In the genomic region with DNA sequence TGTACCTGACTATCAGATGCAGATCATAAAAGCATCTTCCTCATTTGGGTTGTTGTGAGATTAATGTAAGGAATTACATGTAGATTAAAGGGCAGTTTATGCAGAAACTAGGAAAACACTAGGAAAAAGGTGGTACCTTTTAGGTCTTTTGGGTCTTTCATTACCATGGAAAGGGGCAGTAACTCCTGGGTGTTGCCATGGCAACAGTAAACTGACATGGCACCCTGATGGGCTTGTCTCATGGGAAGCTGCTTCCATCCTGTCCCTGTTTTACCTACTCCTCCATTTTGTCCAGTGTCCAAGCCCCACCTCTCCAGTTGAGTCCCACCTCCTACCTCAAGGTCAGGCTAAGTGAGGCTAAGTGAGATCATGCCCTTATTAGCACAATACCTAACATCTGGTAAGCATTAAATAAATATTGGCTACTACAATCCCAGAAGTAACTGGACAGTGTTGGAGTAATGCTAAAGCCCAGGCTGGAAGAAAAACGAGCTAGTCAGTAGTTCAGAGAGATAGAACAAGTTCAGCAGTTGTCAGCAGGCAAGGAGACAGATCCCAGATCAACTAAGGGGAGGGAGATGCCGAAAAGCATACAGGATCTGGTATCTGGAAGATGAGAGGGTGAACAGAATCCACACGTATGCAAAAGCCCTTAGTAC, we compare ENCODE assay signal across 35 cellular contexts.
DNase-seq lines count a peak whose midpoint lies in the region; ATAC-seq, FAIRE-seq and TF ChIP-seq lines count a peak whose summit lies in the region.
"Had no signal": no experiment of that assay in that cellular context is flagged by ENCODE, and none has a peak within 500 bp of the region (broad histone marks: within the 10 kb centered on the region; RNA-seq: fewer than 3 reads in every experiment).

No MANE protein-coding gene starts in this region.

- H4K91ac ChIP-seq in H9 (ENCODE audit: insufficient read length, low read depth, low read length): no peak overlapping the region

- no peak overlapping the region for H4K8ac ChIP-seq in H9 (replicated peaks; ENCODE audit: insufficient read length, low read depth, low read length)

- H3K4me3 Mint-ChIP-seq in H9: no peak overlapping the region
- H3K4me3 Mint-ChIP-seq: activated CD8-positive, alpha-beta T cell treated with anti-CD3 and anti-CD28 coated beads, Interleukin-2, amount 10 ng/mL, durations not matched to agents 7 days and 5 days; activated naive CD4-positive, alpha-beta T cell treated with anti-CD3 and anti-CD28 coated beads, Interleukin-2, amount 50 U/mL, for 24 hours; effector memory CD8-positive, alpha-beta T cell; stimulated activated effector memory CD8-positive, alpha-beta T cell treated with anti-CD3 and anti-CD28 coated beads, Interleukin-12 subunit alpha, Interleukin-12 subunit beta, amount 100 ng/mL, for 72 hours; T-helper 1 cell treated with Interleukin-12 subunit alpha and Interleukin-12 subunit beta and Interleukin-4 antibody, amounts not matched to agents 30 μg/mL and 1 μg/mL, for 36 hours; type B pancreatic cell had no signal

- H3K79me1 ChIP-seq in H9 (ENCODE audit: insufficient read depth, low read depth, low read length, poor library complexity, severe bottlenecking): no peaks in the 10 kb centered on the region

- H3K4me2 ChIP-seq in H9 (ENCODE audit: insufficient read depth, insufficient read length, low read length): no peak overlapping the region
- H3K4me2 ChIP-seq: BLaER1 treated with 17β-estradiol and CSF1 and Interleukin-3, amounts not matched to agents 10 nM and 100 nM had no signal

- no peaks in the 10 kb centered on the region for H3K79me2 ChIP-seq in H9 (ENCODE audit: insufficient read depth, low read length)

- H3K27me3 ChIP-seq in H9 (ENCODE audit: insufficient read depth, low read length): no peaks in the 10 kb centered on the region
- H3K27me3 ChIP-seq: BLaER1 treated with 17β-estradiol and CSF1 and Interleukin-3, amounts not matched to agents 10 nM and 100 nM; colonic mucosa; esophagus muscularis mucosa; gastrocnemius medialis; pancreas had no signal

- H3K27me3 Mint-ChIP-seq in H9 (ENCODE audit: low read depth): peaks cover 38% of the 10 kb centered on the region
- H3K27me3 Mint-ChIP-seq: activated naive CD4-positive, alpha-beta T cell treated with anti-CD3 and anti-CD28 coated beads, Interleukin-2, amount 50 U/mL, for 24 hours had no signal

- H3K9ac ChIP-seq in H9 (ENCODE audit: extremely low read depth, insufficient read length, low read length): no peak overlapping the region
- H3K9ac ChIP-seq: BLaER1 treated with 17β-estradiol and CSF1 and Interleukin-3, amounts not matched to agents 10 nM and 100 nM had no signal

- H3K4me1 Mint-ChIP-seq in H9: no peaks in the 10 kb centered on the region
- H3K4me1 Mint-ChIP-seq: activated naive CD4-positive, alpha-beta T cell treated with anti-CD3 and anti-CD28 coated beads, Interleukin-2, amount 50 U/mL, for 24 hours; stimulated activated effector memory CD8-positive, alpha-beta T cell treated with anti-CD3 and anti-CD28 coated beads, Interleukin-12 subunit alpha, Interleukin-12 subunit beta, amount 100 ng/mL, for 72 hours had no signal

- no peaks in the 10 kb centered on the region for H3K36me3 Mint-ChIP-seq in H9 (ENCODE audit: insufficient read depth in 1 of 3, low read depth in 3 of 3)
- H3K36me3 Mint-ChIP-seq: activated naive CD4-positive, alpha-beta T cell treated with anti-CD3 and anti-CD28 coated beads, Interleukin-2, amount 50 U/mL, for 24 hours; stimulated activated effector memory CD8-positive, alpha-beta T cell treated with anti-CD3 and anti-CD28 coated beads, Interleukin-12 subunit alpha, Interleukin-12 subunit beta, amount 100 ng/mL, for 72 hours; type B pancreatic cell had no signal

- FAIRE-seq in endometrium (lab: Jason Lieb, UNC): peak; percentile 70
- FAIRE-seq: pancreas, RCC 7860, TTC549 had no signal

- H3K9me3 Mint-ChIP-seq in H9: no peaks in the 10 kb centered on the region
- H3K9me3 Mint-ChIP-seq: activated naive CD4-positive, alpha-beta T cell treated with anti-CD3 and anti-CD28 coated beads, Interleukin-2, amount 50 U/mL, for 24 hours; effector memory CD8-positive, alpha-beta T cell; stimulated activated effector memory CD8-positive, alpha-beta T cell treated with anti-CD3 and anti-CD28 coated beads, Interleukin-12 subunit alpha, Interleukin-12 subunit beta, amount 100 ng/mL, for 72 hours; type B pancreatic cell had no signal

- no peaks in the 10 kb centered on the region for H3K23me2 ChIP-seq in H9 (ENCODE audit: insufficient read length, low read depth, low read length, poor library complexity, severe bottlenecking)

- no peak overlapping the region for H3K27ac Mint-ChIP-seq in H9
- H3K27ac Mint-ChIP-seq: activated CD8-positive, alpha-beta T cell treated with anti-CD3 and anti-CD28 coated beads, Interleukin-2, amount 10 ng/mL, durations not matched to agents 7 days and 5 days; activated naive CD4-positive, alpha-beta T cell treated with anti-CD3 and anti-CD28 coated beads, Interleukin-2, amount 50 U/mL, for 24 hours; activated T-helper 2 cell treated with anti-CD3 and anti-CD28 coated beads, Interferon-gamma antibody, Interleukin-2, Interleukin-4, amounts not matched to agents 10 μg/mL and 5 μg/mL and 100 μg/mL, durations not matched to agents 14 hours and 24 hours and 36 hours; stimulated activated effector memory CD8-positive, alpha-beta T cell treated with anti-CD3 and anti-CD28 coated beads, Interleukin-12 subunit alpha, Interleukin-12 subunit beta, amount 100 ng/mL, for 72 hours; T-helper 1 cell treated with Interleukin-12 subunit alpha and Interleukin-12 subunit beta and Interleukin-4 antibody, amounts not matched to agents 30 μg/mL and 1 μg/mL, for 36 hours; type B pancreatic cell had no signal

- H3K27ac ChIP-seq in H9 (ENCODE audit: insufficient read length, low read depth, low read length): no peak overlapping the region
- no peak overlapping the region for H3K27ac ChIP-seq in coronary artery
- H3K27ac ChIP-seq: BLaER1 treated with 17β-estradiol and CSF1 and Interleukin-3, amounts not matched to agents 10 nM and 100 nM; colonic mucosa; esophagus muscularis mucosa; gastrocnemius medialis; pancreas had no signal

- H2BK120ac ChIP-seq in H9 (ENCODE audit: low read depth, low read length, poor library complexity, severe bottlenecking): no peak overlapping the region

- H3K9me3 ChIP-seq in H9 (ENCODE audit: control insufficient read depth, low read depth, low read length): no peaks in the 10 kb centered on the region
- H3K9me3 ChIP-seq: colonic mucosa, esophagus muscularis mucosa, gastrocnemius medialis, pancreas had no signal

- no CpG with 5 or more reads among the region's 3 CpGs for WGBS in H9 (ENCODE audit: extremely low coverage, insufficient read length, low lambda C conversion rate)

- H4K20me1 ChIP-seq in H9 (ENCODE audit: control insufficient read depth, insufficient read depth, insufficient read length): no peaks in the 10 kb centered on the region
- H4K20me1 ChIP-seq: BLaER1 treated with 17β-estradiol and CSF1 and Interleukin-3, amounts not matched to agents 10 nM and 100 nM had no signal

- H2AFZ ChIP-seq in H9 (ENCODE audit: low read length): no peak overlapping the region

- no peak overlapping the region for H2BK15ac ChIP-seq in H9 (ENCODE audit: low read depth, low read length)

- no peak overlapping the region for H4K5ac ChIP-seq in H9 (ENCODE audit: insufficient read length, low read depth, low read length)

- no peak overlapping the region for H2BK5ac ChIP-seq in H9 (ENCODE audit: insufficient read length, low read length)

- ATAC-seq in HG03045 (IDR thresholded peaks at IDR 0.05; ENCODE audit: unreplicated experiment): no peak
- no peak for ATAC-seq in left colon
- ATAC-seq: activated CD8-positive, alpha-beta T cell treated with anti-CD3 and anti-CD28 coated beads, Interleukin-2, amount 10 ng/mL, durations not matched to agents 7 days and 5 days; effector memory CD8-positive, alpha-beta T cell; gastrocnemius medialis; pancreas; stimulated activated effector memory CD8-positive, alpha-beta T cell treated with anti-CD3 and anti-CD28 coated beads, Interleukin-12 subunit alpha, Interleukin-12 subunit beta, amount 100 ng/mL, for 72 hours had no signal

- no peak overlapping the region for H3K56ac ChIP-seq in H9 (ENCODE audit: insufficient read length, low read depth, low read length)

- DNase-seq in AG20443 (ENCODE audit: low spot score): peak; percentile 19
- DNase-seq in H9: peak; percentile 31
- peak; percentile 24 for DNase-seq in iPS-NIHi11 (ENCODE audit: low spot score)
- no peak for DNase-seq in coronary artery (ENCODE audit: low spot score)
- DNase-seq in putamen (ENCODE audit: low spot score): no peak
- no peak for DNase-seq in left colon
- DNase-seq: ACHN; activated CD4-positive, alpha-beta T cell treated with anti-CD3 and anti-CD28 coated beads for 1 hour; activated CD8-positive, alpha-beta T cell treated with anti-CD3 and anti-CD28 coated beads, Interleukin-2, amount 10 ng/mL, durations not matched to agents 7 days and 5 days; amygdala; colonic mucosa; COR-L47; DND-41; effector memory CD8-positive, alpha-beta T cell; gastrocnemius medialis; hypothalamus; IMR-90; NCI-H1048; NCI-H187; NCI-H526 treated with DMSO at 0.1 percent for 48 hours; pancreas; stimulated activated CD4-positive, alpha-beta T cell treated with anti-CD3 and anti-CD28 coated beads, Interleukin-12 subunit alpha, Interleukin-12 subunit beta, amount 100 ng/mL, for 4 hours; stimulated activated CD4-positive, alpha-beta T cell treated with anti-CD3 and anti-CD28 coated beads, Interleukin-4, amount 100 ng/mL, for 24 hours; substantia nigra had no signal

- no peak overlapping the region for H2AK5ac ChIP-seq in H9 (ENCODE audit: insufficient read length, low read length)

- no peak overlapping the region for H3K23ac ChIP-seq in H9 (ENCODE audit: insufficient read length, low read depth, low read length)

- H3K14ac ChIP-seq in H9 (ENCODE audit: insufficient read depth, low read length): no peak overlapping the region

- H3T11ph ChIP-seq in H9 (ENCODE audit: low read length): no peak overlapping the region

- H2BK12ac ChIP-seq in H9 (ENCODE audit: insufficient read length, low read depth, low read length): no peak overlapping the region

- H3K4me1 ChIP-seq in H9 (ENCODE audit: insufficient read depth, low read length): no peaks in the 10 kb centered on the region
- H3K4me1 ChIP-seq: colonic mucosa, gastrocnemius medialis, pancreas had no signal

- intact Hi-C loops in left colon (cut with DNase I, micrococcal nuclease): no loop called here

- no peak overlapping the region for H3K18ac ChIP-seq in H9 (ENCODE audit: insufficient read length, low read depth, low read length)

- no peak for TF ChIP-seq CTCF in H9 (conservative IDR thresholded peaks at IDR 0.05)
- no peak for TF ChIP-seq CTCF in coronary artery (IDR thresholded peaks at IDR 0.05)

- no peak overlapping the region for H3K4me3 ChIP-seq in coronary artery
- H3K4me3 ChIP-seq: BLaER1 treated with 17β-estradiol and CSF1 and Interleukin-3, amounts not matched to agents 10 nM and 100 nM; colonic mucosa; esophagus muscularis mucosa; gastrocnemius medialis; pancreas had no signal

- H3K4ac ChIP-seq in H9 (ENCODE audit: low read depth, low read length): no peak overlapping the region

- H2BK20ac ChIP-seq in H9 (ENCODE audit: low read depth, low read length, poor library complexity, severe bottlenecking): no peak overlapping the region

Comparison
In these comparisons a context has a peak if more than half of its experiments do, and no peak if none do; other contexts are left out.
1. DNase-seq: peak in AG20443 (single experiment), H9 (single experiment) and iPS-NIHi11 (single experiment); none in coronary artery (single experiment), putamen (single experiment) and left colon (0 of 2).